In genomic region chr2:235553291-235553690, GRCh38 we compare ENCODE assay signal across 23 cellular contexts. TPM values are rescaled to one million over a fixed set of nuclear protein-coding genes. Genes with fewer than 3 reads are reported as not detected.
"Had no signal": no experiment of that assay in that cellular context is flagged by ENCODE, and none has a peak within 500 bp of the region (broad histone marks: within the 10 kb centered on the region; RNA-seq: fewer than 3 reads in every experiment).

No MANE protein-coding gene starts in this region.

- DNase-seq: activated CD4-positive, alpha-beta T cell treated with anti-CD3 and anti-CD28 coated beads, Interleukin-2, amount 50 U/mL, for 4 hours; activated CD8-positive, alpha-beta memory T cell treated with anti-CD3 and anti-CD28 coated beads, Interleukin-2, amount 50 U/mL, for 48 hours; activated naive CD4-positive, alpha-beta T cell; activated T-cell treated with anti-CD3 and anti-CD28 coated beads, Interleukin-2, amount 50 U/mL, for 4 hours; adrenal gland; endodermal cell; foreskin fibroblast; naive thymus-derived CD4-positive, alpha-beta T cell; retina; stimulated activated CD4-positive, alpha-beta T cell treated with anti-CD3 and anti-CD28 coated beads, Interleukin-4, amount 100 ng/mL, for 1 hour; stimulated activated naive CD8-positive, alpha-beta T cell treated with anti-CD3 and anti-CD28 coated beads, Interleukin-15, Interleukin-2, amounts not matched to agents 100 U/mL and 50 U/mL, for 24 hours; T-helper 1 cell had no signal

- H3K27me3 Mint-ChIP-seq: progenitor cell of endocrine pancreas had no signal

- H3K4me1 ChIP-seq: ascending aorta had no signal

- FAIRE-seq: keratinocyte had no signal

- H3K27me3 ChIP-seq: adrenal gland, ascending aorta, breast epithelium, upper lobe of left lung had no signal

- H3K27ac ChIP-seq: adrenal gland, ascending aorta, coronary artery had no signal

- H3K9me3 Mint-ChIP-seq: activated T-cell treated with anti-CD3 and anti-CD28 coated beads, Interleukin-2, amount 50 U/mL, for 4 hours; activated T-helper 2 cell treated with anti-CD3 and anti-CD28 coated beads, Interferon-gamma antibody, Interleukin-2, Interleukin-4, amounts not matched to agents 10 μg/mL and 5 μg/mL and 100 μg/mL, durations not matched to agents 14 hours and 24 hours and 36 hours; endodermal cell; neural crest cell; WTC11 had no signal

- H3K9me3 ChIP-seq: adrenal gland, ascending aorta, breast epithelium, upper lobe of left lung had no signal

- H3K36me3 Mint-ChIP-seq: activated naive CD8-positive, alpha-beta T cell; naive thymus-derived CD4-positive, alpha-beta T cell; WTC11 had no signal

- H3K4me3 ChIP-seq: adrenal gland, ascending aorta, breast epithelium, coronary artery, lung, upper lobe of left lung had no signal

- H3K36me3 ChIP-seq: adrenal gland, ascending aorta, breast epithelium, upper lobe of left lung had no signal

- H3K27ac Mint-ChIP-seq: activated naive CD8-positive, alpha-beta T cell; activated T-helper 2 cell treated with anti-CD3 and anti-CD28 coated beads, Interferon-gamma antibody, Interleukin-2, Interleukin-4, amounts not matched to agents 10 μg/mL and 5 μg/mL and 100 μg/mL, durations not matched to agents 14 hours and 24 hours and 36 hours; endodermal cell; progenitor cell of endocrine pancreas had no signal

- H3K4me3 Mint-ChIP-seq: activated naive CD8-positive, alpha-beta T cell; activated T-cell treated with anti-CD3 and anti-CD28 coated beads, Interleukin-2, amount 50 U/mL, for 4 hours; endodermal cell; naive thymus-derived CD4-positive, alpha-beta T cell; neural crest cell; WTC11 had no signal

- ATAC-seq: activated T-cell treated with anti-CD3 and anti-CD28 coated beads, Interleukin-2, amount 50 U/mL, for 4 hours; naive thymus-derived CD4-positive, alpha-beta T cell; stimulated activated naive CD8-positive, alpha-beta T cell treated with anti-CD3 and anti-CD28 coated beads, Interleukin-15, Interleukin-2, amounts not matched to agents 100 U/mL and 50 U/mL, for 24 hours; WTC11 had no signal

RNA-seq across cellular contexts. Expression of gene AGAP1, which starts 59.4 kb away (rescaled TPM):
- polyA plus RNA-seq: naive thymus-derived CD4-positive, alpha-beta T cell had no signal
